In genomic region chr13:49956131-49956530, GRCh38 we compare ENCODE assay signal across 20 cellular contexts.
"Had no signal": no experiment of that assay in that cellular context is flagged by ENCODE, and none has a peak within 500 bp of the region (broad histone marks: within the 10 kb centered on the region; RNA-seq: fewer than 3 reads in every experiment).

No MANE protein-coding gene starts in this region.

- H3K27me3 ChIP-seq: colonic mucosa, gastrocnemius medialis, heart right ventricle, right atrium auricular region, sigmoid colon, stomach, transverse colon had no signal

- H3K9me3 ChIP-seq: colonic mucosa, gastrocnemius medialis, sigmoid colon, transverse colon had no signal

- ATAC-seq: gastrocnemius medialis; heart right ventricle; left lobe of liver; naive thymus-derived CD4-positive, alpha-beta T cell; stimulated activated naive B cell treated with anti-CD40 and anti-IgM and Interleukin-4, amounts not matched to agents 10 μg/mL and 1 μg/mL and 100 μg/mL, for 72 hours had no signal

- H3K27ac ChIP-seq: gastrocnemius medialis, heart right ventricle, right atrium auricular region, sigmoid colon, skin epidermis, stomach, thoracic aorta had no signal

- H3K4me3 ChIP-seq: colonic mucosa, gastrocnemius medialis, heart right ventricle, right atrium auricular region, sigmoid colon, skin epidermis, stomach, thoracic aorta, transverse colon had no signal

- DNase-seq: colonic mucosa; effector CD4-positive, alpha-beta T cell; endodermal cell; gastrocnemius medialis; heart right ventricle; islet precursor cell; mammary epithelial cell; naive thymus-derived CD4-positive, alpha-beta T cell; nephron progenitor cell; sigmoid colon; stimulated activated CD4-positive, alpha-beta T cell treated with anti-CD3 and anti-CD28 coated beads, Interleukin-2, amount 100 ng/mL, for 24 hours; stimulated activated CD4-positive, alpha-beta T cell treated with anti-CD3 and anti-CD28 coated beads, Interleukin-4, amount 100 ng/mL, for 4 hours; stimulated activated naive B cell treated with anti-CD40 and anti-IgM and Interleukin-4, amounts not matched to agents 10 μg/mL and 1 μg/mL and 100 μg/mL, for 72 hours; stomach; substantia nigra; transverse colon had no signal

- H3K4me1 ChIP-seq: colonic mucosa, right atrium auricular region had no signal

- H3K36me3 ChIP-seq: colonic mucosa, right atrium auricular region, sigmoid colon, stomach, thoracic aorta, transverse colon had no signal
